ENCODE assay signal across 11 cellular contexts in genomic region chr3:23159929-23160328, GRCh38. TPM values are rescaled to one million over a fixed set of nuclear protein-coding genes. Genes with fewer than 3 reads are reported as not detected.
DNase-seq lines count a peak whose midpoint lies in the region; ATAC-seq, FAIRE-seq and TF ChIP-seq lines count a peak whose summit lies in the region.
"Had no signal": no experiment of that assay in that cellular context is flagged by ENCODE, and none has a peak within 500 bp of the region (broad histone marks: within the 10 kb centered on the region; RNA-seq: fewer than 3 reads in every experiment).

No MANE protein-coding gene starts in this region.

- DNase-seq in GM12891 (ENCODE audit: insufficient read length, low spot score): no peak
- no peak for DNase-seq in RWPE2 (ENCODE audit: low spot score)
- peak; percentile 97 for DNase-seq in fibroblast of peridontal ligament (ENCODE audit: extremely low read depth)
- DNase-seq in skeletal muscle cell (ENCODE audit: low read depth): peak; percentile 73
- no peak for DNase-seq in NCI-H1417 treated with DMSO at 0.1 percent for 48 hours (lab: John Stamatoyannopoulos, UW)
- no peak for DNase-seq in NCI-H2171 (lab: John Stamatoyannopoulos, UW)
- no peak for DNase-seq in GF-D8 (lab: John Stamatoyannopoulos, UW)
- DNase-seq: left colon, NCI-H774, retina had no signal

- H3K4me3 ChIP-seq in RWPE2 (ENCODE audit: severe bottlenecking) (no peak overlapping the region), skeletal muscle cell (ENCODE audit: low read depth, low read length) (no peak overlapping the region)

- peaks cover 3% of the 10 kb centered on the region for H3K4me1 ChIP-seq in RWPE2 (ENCODE audit: insufficient read depth, poor library complexity, severe bottlenecking)

- TF ChIP-seq POLR2A in GM12891 (IDR thresholded peaks at IDR 0.05; ENCODE audit: low read depth, low read length): no peak

- no peak for FAIRE-seq in GM12891 (lab: Jason Lieb, UNC)

- ATAC-seq in RWPE2 (ENCODE audit: low read depth) (peak; percentile 90), HG02970 (IDR thresholded peaks at IDR 0.05; ENCODE audit: low FRiP score, unreplicated experiment) (no peak)
- ATAC-seq: left colon had no signal

- H3K27ac ChIP-seq in RWPE2 (ENCODE audit: poor library complexity, severe bottlenecking): no peak overlapping the region

- TF ChIP-seq CTCF in RWPE2 (IDR thresholded peaks at IDR 0.05; ENCODE audit: poor library complexity, severe bottlenecking): no peak

- no peaks in the 10 kb centered on the region for H3K36me3 ChIP-seq in RWPE2 (ENCODE audit: low read depth)

- H3K27me3 ChIP-seq in RWPE2 (ENCODE audit: insufficient read depth, poor library complexity, severe bottlenecking): no peaks in the 10 kb centered on the region

- no peaks in the 10 kb centered on the region for H3K9me3 ChIP-seq in RWPE2 (ENCODE audit: severe bottlenecking)

TF ChIP-seq in GM12891, 5 proteins besides CTCF, POLR2A, EP300 and RAD21:
- TF ChIP-seq PAX5 (IDR thresholded peaks at IDR 0.05; ENCODE audit: insufficient read depth, low read length, severe bottlenecking) (no peak), SPI1 (IDR thresholded peaks at IDR 0.05; ENCODE audit: low read depth, low read length) (0 out of 2 replicates have a peak, but pooled peaks have one; percentile 1)

RNA-seq across cellular contexts. Expression of gene UBE2E2, which starts 43.2 kb away (rescaled TPM):
- 18.8 TPM for polyA plus RNA-seq in GM12891 (2012; ENCODE audit: low read depth, missing spikeins)

Comparison
In these comparisons a context has a peak if more than half of its experiments do, and no peak if none do; other contexts are left out.
1. DNase-seq: peak in fibroblast of peridontal ligament (single experiment) and skeletal muscle cell (single experiment); none in GM12891 (single experiment), RWPE2 (single experiment), NCI-H1417 treated with DMSO at 0.1 percent for 48 hours (single experiment), NCI-H2171 (single experiment) and GF-D8 (single experiment).